Comparison of ENCODE assay signal across 11 cellular contexts in genomic region chr6:4906942-4907300, GRCh38.
A peak's percentile ranks its signal among the peaks of the same experiment; 100 is the strongest.
DNase-seq lines count a peak whose midpoint lies in the region; ATAC-seq and TF ChIP-seq lines count a peak whose summit lies in the region.
"Had no signal": no experiment of that assay in that cellular context is flagged by ENCODE, and none has a peak within 500 bp of the region (broad histone marks: within the 10 kb centered on the region; RNA-seq: fewer than 3 reads in every experiment).

No MANE protein-coding gene starts in this region.

- H3K4me1 Mint-ChIP-seq in activated CD8-positive, alpha-beta T cell treated with anti-CD3 and anti-CD28 coated beads for 36 hours (ENCODE audit: low read depth) = peaks cover 39% of the 10 kb centered on the region
- H3K4me1 Mint-ChIP-seq in natural killer cell treated with Interleukin-12 subunit alpha and Interleukin-12 subunit beta and Interleukin-15 and Interleukin-18, amount 100 ng/mL, for 72 hours (ENCODE audit: low read depth in 2 of 2) = peaks cover 49 to 54% of the 10 kb centered on the region in 2 donors

- peaks cover 9% of the 10 kb centered on the region for H3K36me3 Mint-ChIP-seq in activated CD8-positive, alpha-beta T cell treated with anti-CD3 and anti-CD28 coated beads for 36 hours (ENCODE audit: low read depth)
- peaks cover 8% of the 10 kb centered on the region for H3K36me3 Mint-ChIP-seq in natural killer cell treated with Interleukin-12 subunit alpha and Interleukin-12 subunit beta and Interleukin-15 and Interleukin-18, amount 100 ng/mL, for 72 hours

- no peak for TF ChIP-seq CTCF in activated CD8-positive, alpha-beta T cell treated with anti-CD3 and anti-CD28 coated beads for 36 hours (IDR thresholded peaks at IDR 0.05)

- POLR2A ChIA-PET in activated CD8-positive, alpha-beta T cell treated with anti-CD3 and anti-CD28 coated beads for 36 hours (lab: Charles Lee) = interaction anchor here (1.0 to 1.8 kb wide), 2 partner anchors 29 to 130 kb away, joined by 3 to 9 read pairs; partner anchors contain the start of gene CDYL

- CTCF ChIA-PET in activated CD8-positive, alpha-beta T cell treated with anti-CD3 and anti-CD28 coated beads for 36 hours (lab: Charles Lee) = interaction anchor here (1.1 to 2.6 kb wide), 4 partner anchors 20 to 157 kb away, joined by 3 to 8 read pairs (median 3); no protein-coding TSS in a partner anchor

- peak; percentile 57 for DNase-seq in activated CD8-positive, alpha-beta T cell treated with anti-CD3 and anti-CD28 coated beads for 36 hours
- no peak for DNase-seq in natural killer cell treated with Interleukin-12 subunit alpha and Interleukin-12 subunit beta and Interleukin-15 and Interleukin-18, amount 100 ng/mL, for 72 hours (ENCODE audit: low spot score)
- DNase-seq in DMS153 (lab: John Stamatoyannopoulos, UW) (no peak), activated gamma-delta T cell (lab: John Stamatoyannopoulos, UW) (no peak), NCI-H510A treated with DMSO at 0.1 percent for 48 hours (lab: John Stamatoyannopoulos, UW) (no peak), SKM-1 (lab: John Stamatoyannopoulos, UW; ENCODE audit: unreplicated experiment) (no peak)
- DNase-seq: HCEC 1CT; stimulated activated CD8-positive, alpha-beta memory T cell treated with anti-CD3 and anti-CD28 coated beads, Interleukin-4, amount 100 ng/mL, for 48 hours had no signal

- ATAC-seq in GM18867 (IDR thresholded peaks at IDR 0.05; ENCODE audit: unreplicated experiment) (peak; percentile 35), HG02571 (IDR thresholded peaks at IDR 0.05; ENCODE audit: unreplicated experiment) (peak; percentile 49)
- ATAC-seq in activated CD8-positive, alpha-beta T cell treated with anti-CD3 and anti-CD28 coated beads for 36 hours = peak; percentile 89
- ATAC-seq in natural killer cell treated with Interleukin-12 subunit alpha and Interleukin-12 subunit beta and Interleukin-15 and Interleukin-18, amount 100 ng/mL, for 72 hours = peak; percentile 79 to 84
- ATAC-seq: K562 had no signal

- intact Hi-C loops in activated CD8-positive, alpha-beta T cell treated with anti-CD3 and anti-CD28 coated beads for 36 hours (cut with micrococcal nuclease) = no loop called here

- peak overlapping the region; percentile 84 for H3K27ac Mint-ChIP-seq in activated CD8-positive, alpha-beta T cell treated with anti-CD3 and anti-CD28 coated beads for 36 hours
- H3K27ac Mint-ChIP-seq in natural killer cell treated with Interleukin-12 subunit alpha and Interleukin-12 subunit beta and Interleukin-15 and Interleukin-18, amount 100 ng/mL, for 72 hours = peak overlapping the region; percentile 76 to 87

- peak overlapping the region; percentile 65 for H3K4me3 Mint-ChIP-seq in activated CD8-positive, alpha-beta T cell treated with anti-CD3 and anti-CD28 coated beads for 36 hours
- H3K4me3 Mint-ChIP-seq in natural killer cell treated with Interleukin-12 subunit alpha and Interleukin-12 subunit beta and Interleukin-15 and Interleukin-18, amount 100 ng/mL, for 72 hours = peak overlapping the region; percentile 89

- no peaks in the 10 kb centered on the region for H3K27me3 Mint-ChIP-seq in activated CD8-positive, alpha-beta T cell treated with anti-CD3 and anti-CD28 coated beads for 36 hours
- no peaks in the 10 kb centered on the region for H3K27me3 Mint-ChIP-seq in natural killer cell treated with Interleukin-12 subunit alpha and Interleukin-12 subunit beta and Interleukin-15 and Interleukin-18, amount 100 ng/mL, for 72 hours

- H3K9me3 Mint-ChIP-seq in activated CD8-positive, alpha-beta T cell treated with anti-CD3 and anti-CD28 coated beads for 36 hours = no peaks in the 10 kb centered on the region
- H3K9me3 Mint-ChIP-seq in natural killer cell treated with Interleukin-12 subunit alpha and Interleukin-12 subunit beta and Interleukin-15 and Interleukin-18, amount 100 ng/mL, for 72 hours = no peaks in the 10 kb centered on the region

Comparison
In these comparisons a context has a peak if more than half of its experiments do, and no peak if none do; other contexts are left out.
1. ATAC-seq: peak in every context shown above with its lines; median percentile 89 in activated CD8-positive, alpha-beta T cell treated with anti-CD3 and anti-CD28 coated beads for 36 hours; 82 in natural killer cell treated with Interleukin-12 subunit alpha and Interleukin-12 subunit beta and Interleukin-15 and Interleukin-18, amount 100 ng/mL, for 72 hours; 49 in HG02571; 35 in GM18867.